ENCODE assay signal across 9 cellular contexts in genomic region chr17:5592382-5592781, GRCh38. TPM values are rescaled to one million over a fixed set of nuclear protein-coding genes. Genes with fewer than 3 reads are reported as not detected.
DNase-seq lines count a peak whose midpoint lies in the region; ATAC-seq and TF ChIP-seq lines count a peak whose summit lies in the region.
"Had no signal": no experiment of that assay in that cellular context is flagged by ENCODE, and none has a peak within 500 bp of the region (broad histone marks: within the 10 kb centered on the region; RNA-seq: fewer than 3 reads in every experiment).

No MANE protein-coding gene starts in this region.

- no peaks in the 10 kb centered on the region for H3K4me1 ChIP-seq in GM23338 (ENCODE audit: insufficient read depth)

- no peaks in the 10 kb centered on the region for H3K36me3 Mint-ChIP-seq in GM23338 (ENCODE audit: low read depth)
- H3K36me3 Mint-ChIP-seq: stimulated activated naive B cell treated with anti-CD40 and anti-IgM and Interleukin-4, amounts not matched to agents 10 μg/mL and 1 μg/mL and 100 μg/mL, for 72 hours had no signal

- peak; percentile 41 for TF ChIP-seq CTCF in AG09309 (IDR thresholded peaks at IDR 0.05; ENCODE audit: control insufficient read depth, insufficient read depth, low read depth, low read length, missing control alignments)
- TF ChIP-seq CTCF in GM23338 (conservative IDR thresholded peaks at IDR 0.05; ENCODE audit: low read depth in 2 of 2) = peak; percentile 62 to 81
- peak; percentile 54 for TF ChIP-seq CTCF in choroid plexus epithelial cell (conservative IDR thresholded peaks at IDR 0.05; ENCODE audit: low read depth, low read length)

- H3F3A ChIP-seq in GM23338 (replicated peaks; ENCODE audit: low read depth) = no peaks in the 10 kb centered on the region

- H3K4me1 Mint-ChIP-seq in GM23338 = no peaks in the 10 kb centered on the region; the same call in 2 of the 3 replicates

- H3K4me3 Mint-ChIP-seq in GM23338 = no peak overlapping the region
- H3K4me3 Mint-ChIP-seq: stimulated activated naive B cell treated with anti-CD40 and anti-IgM and Interleukin-4, amounts not matched to agents 10 μg/mL and 1 μg/mL and 100 μg/mL, for 72 hours had no signal

- no peaks in the 10 kb centered on the region for H3K36me3 ChIP-seq in GM23338 (ENCODE audit: insufficient read depth)

- no peaks in the 10 kb centered on the region for H4K20me1 ChIP-seq in GM23338 (replicated peaks; ENCODE audit: insufficient read depth)

- H3K79me2 ChIP-seq in GM23338 (replicated peaks; ENCODE audit: insufficient read depth) = no peaks in the 10 kb centered on the region

- ATAC-seq in GM23338 = peak; percentile 67
- ATAC-seq in GM21381 (IDR thresholded peaks at IDR 0.05; ENCODE audit: unreplicated experiment) = no peak
- no peak for ATAC-seq in GM19395 (IDR thresholded peaks at IDR 0.05; ENCODE audit: unreplicated experiment)

- H3K27me3 Mint-ChIP-seq in GM23338 (ENCODE audit: insufficient read depth, low read depth, poor library complexity) = peaks cover 2% of the 10 kb centered on the region

- H3K9me3 Mint-ChIP-seq in GM23338 = no peaks in the 10 kb centered on the region
- H3K9me3 Mint-ChIP-seq: stimulated activated naive B cell treated with anti-CD40 and anti-IgM and Interleukin-4, amounts not matched to agents 10 μg/mL and 1 μg/mL and 100 μg/mL, for 72 hours had no signal

- no peak for DNase-seq in AG09309 (ENCODE audit: low read depth)
- peak; percentile 84 for DNase-seq in GM23338 (ENCODE audit: low spot score)
- peak; percentile 91 for DNase-seq in NCI-H82 (lab: John Stamatoyannopoulos, UW)
- DNase-seq in choroid plexus epithelial cell (ENCODE audit: low read depth) = peak; percentile 69
- DNase-seq in lung microvascular endothelial cell (ENCODE audit: low read depth in 2 of 2) = peak; percentile 60 to 63
- DNase-seq in OCI-M2 (lab: John Stamatoyannopoulos, UW; ENCODE audit: unreplicated experiment) = no peak
- DNase-seq: stimulated activated naive B cell treated with anti-CD40 and anti-IgM and Interleukin-4, amounts not matched to agents 10 μg/mL and 1 μg/mL and 100 μg/mL, for 72 hours had no signal

- no peaks in the 10 kb centered on the region for H3K9me2 ChIP-seq in GM23338 (ENCODE audit: insufficient read depth)

- H3K4me2 ChIP-seq in GM23338 = no peak overlapping the region

- H3K27me3 ChIP-seq in GM23338 (ENCODE audit: insufficient read depth) = no peaks in the 10 kb centered on the region

- H3K4me3 ChIP-seq in AG09309 (ENCODE audit: control insufficient read depth, low read depth, low read length) (no peak overlapping the region), GM23338 (no peak overlapping the region), choroid plexus epithelial cell (ENCODE audit: low read depth, low read length) (no peak overlapping the region)

- 0 out of 2 replicates have a peak overlapping the region, but pooled peaks have one; percentile 81 for H2AFZ ChIP-seq in GM23338

- H3K27ac Mint-ChIP-seq in GM23338 = no peak overlapping the region
- H3K27ac Mint-ChIP-seq: stimulated activated naive B cell treated with anti-CD40 and anti-IgM and Interleukin-4, amounts not matched to agents 10 μg/mL and 1 μg/mL and 100 μg/mL, for 72 hours had no signal

- no peak overlapping the region for H3K27ac ChIP-seq in GM23338 (ENCODE audit: low read depth)

TF ChIP-seq in GM23338, 12 proteins besides CTCF, POLR2A, EP300 and RAD21:
- TF ChIP-seq JUNB (IDR thresholded peaks at IDR 0.05; ENCODE audit: unreplicated experiment) = no peak
- TF ChIP-seq REST (IDR thresholded peaks at IDR 0.05; ENCODE audit: unreplicated experiment) = no peak

RNA-seq across cellular contexts. Expression of gene NLRP1, which starts 8.1 kb away (rescaled TPM):
- 10.3 and 16.2 TPM in 2 replicates for total RNA-seq in GM23338 (2014; rRNA removed; shearing (Covaris generic))
- polyA plus RNA-seq in GM23338 (2016; fragmentation: Nextera tagmentation; extraction: Ambion mirVana) = 7.6 and 8.9 TPM in 2 replicates
- total RNA-seq in lung microvascular endothelial cell = 2.2 and 9.6 TPM in 2 replicates

Comparison
In these comparisons a context has a peak if more than half of its experiments do, and no peak if none do; other contexts are left out.
1. DNase-seq: peak in GM23338 (single experiment), NCI-H82 (single experiment), choroid plexus epithelial cell (single experiment) and lung microvascular endothelial cell (2 of 2); none in AG09309 (single experiment) and OCI-M2 (single experiment).
2. Peak in every context shown above with its lines, with median percentiles within 50 percentile points of each other: CTCF ChIP-seq.